ENCODE assay signal across 10 cellular contexts in the genomic region with DNA sequence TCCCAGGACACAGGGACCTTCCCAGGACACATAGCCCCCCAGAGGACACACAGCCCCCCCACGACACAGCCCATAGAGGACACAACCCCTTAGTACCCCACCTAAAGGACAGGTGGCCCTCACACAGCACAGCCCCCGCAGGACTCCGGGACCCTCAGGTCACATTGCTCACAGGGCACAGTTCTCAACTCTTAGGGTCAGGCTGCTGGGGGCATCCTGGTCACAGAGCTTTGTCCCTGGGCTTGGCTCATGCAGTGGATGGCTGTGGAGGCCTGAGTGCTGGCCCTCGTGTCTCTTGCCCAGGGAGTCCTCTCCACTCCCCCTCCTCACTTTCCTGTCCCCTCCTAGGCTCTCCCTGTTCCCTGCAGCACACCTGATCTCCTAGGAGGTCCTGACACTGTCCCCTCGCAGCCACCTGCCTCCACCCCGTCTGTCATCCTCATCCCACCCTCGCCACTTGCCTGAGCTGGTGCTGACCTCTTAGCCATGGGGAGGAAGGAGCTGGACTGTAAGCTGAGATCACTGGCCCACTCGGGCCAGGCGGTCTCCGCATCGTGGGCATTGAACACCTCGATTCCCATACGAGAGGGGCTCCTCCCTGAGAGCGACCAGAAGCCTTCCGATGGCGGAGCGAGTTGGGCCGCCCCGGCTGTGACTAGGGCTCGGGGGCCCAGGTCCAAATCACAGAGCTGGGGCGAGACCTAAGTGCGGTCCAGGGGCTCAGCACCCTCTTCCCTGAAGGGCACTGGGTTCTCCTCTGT. TPM values are rescaled to one million over a fixed set of nuclear protein-coding genes. Genes with fewer than 3 reads are reported as not detected.
DNase-seq lines count a peak whose midpoint lies in the region; ATAC-seq and TF ChIP-seq lines count a peak whose summit lies in the region.
"Had no signal": no experiment of that assay in that cellular context is flagged by ENCODE, and none has a peak within 500 bp of the region (broad histone marks: within the 10 kb centered on the region; RNA-seq: fewer than 3 reads in every experiment).

No MANE protein-coding gene starts in this region.

- peaks cover 7% of the 10 kb centered on the region for H3K36me3 Mint-ChIP-seq in endodermal cell (ENCODE audit: low read depth)

- H3F3A ChIP-seq in SK-N-SH (replicated peaks; ENCODE audit: insufficient read depth), result peaks cover 14% of the 10 kb centered on the region

- H3K36me3 ChIP-seq in SK-N-SH (replicated peaks in 1 of 2; ENCODE audit: control insufficient read depth in 1 of 2, insufficient read depth in 2 of 2, low read length in 1 of 2) (peaks cover 0 to 13% of the 10 kb centered on the region in 2 experiments), SK-N-MC (ENCODE audit: insufficient read depth, low read length) (no peaks in the 10 kb centered on the region), endodermal cell (ENCODE audit: control insufficient read depth, insufficient read depth, low read length) (peaks cover 5% of the 10 kb centered on the region), gastrocnemius medialis (no peaks in the 10 kb centered on the region), body of pancreas (replicated peaks in 1 of 2; ENCODE audit: insufficient read depth in 1 of 2, low read depth in 2 of 2) (no peaks in the 10 kb centered on the region)

- no peaks in the 10 kb centered on the region for H3K9me2 ChIP-seq in SK-N-SH

- DNase-seq in SK-N-SH, result no peak
- DNase-seq in SK-N-MC (ENCODE audit: low read depth, low spot score), result no peak
- DNase-seq in endodermal cell, result peak; percentile 69
- DNase-seq in gastrocnemius medialis, result no peak
- DNase-seq in activated effector memory CD4-positive, alpha-beta T cell treated with Interleukin-2 at 50 U/mL for 16 hours, result no peak
- DNase-seq in body of pancreas, result no peak
- DNase-seq: NCI-H1436 treated with DMSO at 0.1 percent for 48 hours; NK-92 treated with Interleukin-12 subunit alpha and Interleukin-12 subunit beta, amount 100 ng/mL, for 24 hours had no signal

- peaks cover 30% of the 10 kb centered on the region for H4K20me1 ChIP-seq in SK-N-SH (ENCODE audit: insufficient read depth)

- H2AFZ ChIP-seq in SK-N-SH (ENCODE audit: low read depth), result no peak overlapping the region

- intact Hi-C loops in gastrocnemius medialis (cut with DNase I; ENCODE audit: low total_unique reads), result loop anchor here (2.0 to 5.0 kb wide), 2 partner anchors 68 to 199 kb away; a partner anchor contains a TSS
- intact Hi-C loops in body of pancreas (cut with DNase I), result loop anchor here (5.0 kb wide), 1 partner anchor 53 kb away; no protein-coding TSS in a partner anchor

- no peak for TF ChIP-seq POLR2A in gastrocnemius medialis (IDR thresholded peaks at IDR 0.05)
- TF ChIP-seq POLR2A in body of pancreas (IDR thresholded peaks at IDR 0.05), result no peak

- H3K9me3 ChIP-seq in SK-N-SH, result no peaks in the 10 kb centered on the region
- H3K9me3 ChIP-seq in SK-N-MC (ENCODE audit: low read depth, low read length), result no peaks in the 10 kb centered on the region
- no peaks in the 10 kb centered on the region for H3K9me3 ChIP-seq in endodermal cell (ENCODE audit: control insufficient read depth, low read length)
- H3K9me3 ChIP-seq in gastrocnemius medialis, result no peaks in the 10 kb centered on the region
- no peaks in the 10 kb centered on the region for H3K9me3 ChIP-seq in body of pancreas

- peak overlapping the region; percentile 82; the same call in 1 of the 2 replicates for H3K4me2 ChIP-seq in SK-N-SH

- H3K27ac Mint-ChIP-seq in endodermal cell, result no peak overlapping the region

- H3K27ac ChIP-seq in SK-N-SH (ENCODE audit: low read depth in 2 of 2, low read length in 1 of 2) (no peak overlapping the region), SK-N-MC (peak overlapping the region; percentile 85; the same call in 1 of the 2 replicates), endodermal cell (ENCODE audit: low read depth, low read length) (no peak overlapping the region), gastrocnemius medialis (peak overlapping the region in 3 of 4 donors; percentile 83 to 92 (median 86)), body of pancreas (peak overlapping the region in 1 of 4 donors; percentile 56)

- TF ChIP-seq RAD21 in SK-N-SH (IDR thresholded peaks at IDR 0.05; ENCODE audit: low read length), result no peak

- H3K27me3 ChIP-seq in SK-N-SH (ENCODE audit: insufficient read depth), result no peaks in the 10 kb centered on the region
- no peaks in the 10 kb centered on the region for H3K27me3 ChIP-seq in endodermal cell (ENCODE audit: control insufficient read depth, insufficient read depth, low read length, poor library complexity, severe bottlenecking)
- no peaks in the 10 kb centered on the region for H3K27me3 ChIP-seq in gastrocnemius medialis
- H3K27me3 ChIP-seq in body of pancreas, result no peaks in the 10 kb centered on the region

- H3K9ac ChIP-seq in SK-N-SH, result no peak overlapping the region
- H3K9ac ChIP-seq in SK-N-MC (ENCODE audit: insufficient read length), result no peak overlapping the region
- no peak overlapping the region for H3K9ac ChIP-seq in endodermal cell (ENCODE audit: extremely low read depth, low read length, poor library complexity, severe bottlenecking)

- H3K4me3 Mint-ChIP-seq in endodermal cell, result peak overlapping the region; percentile 39

- H3K4me3 ChIP-seq in SK-N-SH (ENCODE audit: low read depth in 2 of 2, low read length in 1 of 2), result no peak overlapping the region
- H3K4me3 ChIP-seq in SK-N-MC, result no peak overlapping the region
- H3K4me3 ChIP-seq in endodermal cell (ENCODE audit: low read length), result no peak overlapping the region
- H3K4me3 ChIP-seq in gastrocnemius medialis, result no peak overlapping the region
- H3K4me3 ChIP-seq in body of pancreas, result no peak overlapping the region

- TF ChIP-seq CTCF in SK-N-SH (IDR thresholded peaks at IDR 0.05) (no peak), endodermal cell (conservative IDR thresholded peaks at IDR 0.05) (no peak), gastrocnemius medialis (IDR thresholded peaks at IDR 0.05 in 4 of 5, conservative IDR thresholded peaks at IDR 0.05 in 1 of 5) (no peak), body of pancreas (IDR thresholded peaks at IDR 0.05) (no peak)

- H3K4me1 Mint-ChIP-seq in endodermal cell, result peaks cover 4% of the 10 kb centered on the region

- 93% methylated on average over 22 of the region's 22 CpGs for WGBS in SK-N-SH (ENCODE audit: low lambda C conversion rate)
- WGBS in endodermal cell (ENCODE audit: insufficient coverage in 1 of 2, insufficient read length in 1 of 2), 2 experiments, result 89 to 92% methylated on average over 18 to 22 of the region's 22 CpGs
- 64 to 84% methylated on average over 4 to 22 of the region's 22 CpGs for WGBS in body of pancreas, 2 donors

- CTCF ChIA-PET in SK-N-SH (lab: Yijun Ruan, JAX), result no interaction called here

- peaks cover 10 to 12% of the 10 kb centered on the region in 2 experiments; a peak in 3 of 4 replicates for H3K4me1 ChIP-seq in SK-N-SH (ENCODE audit: control insufficient read depth in 1 of 2, insufficient read depth in 2 of 2, low read depth in 1 of 2, low read length in 1 of 2)
- H3K4me1 ChIP-seq in endodermal cell (ENCODE audit: control insufficient read depth, insufficient read depth, low read length), result no peaks in the 10 kb centered on the region
- peaks cover 31 to 32% of the 10 kb centered on the region in 2 donors for H3K4me1 ChIP-seq in gastrocnemius medialis
- H3K4me1 ChIP-seq in body of pancreas, result peaks cover 28% of the 10 kb centered on the region

- peaks cover 10% of the 10 kb centered on the region for H3K27me3 Mint-ChIP-seq in endodermal cell (ENCODE audit: insufficient read depth)

- peaks cover 35% of the 10 kb centered on the region for H3K79me2 ChIP-seq in SK-N-SH (ENCODE audit: insufficient read depth)

- in situ Hi-C loops in gastrocnemius medialis (cut with MboI; ENCODE audit: low sequenced_read_pairs in 4 of 4), result loop anchor here in 3 of 4 donors (10.0 to 25.0 kb wide), 2 partner anchors 105 to 113 kb away; a partner anchor contains a TSS

- POLR2A ChIA-PET in SK-N-SH (lab: Yijun Ruan, JAX), result no interaction called here

- no peak for TF ChIP-seq EP300 in SK-N-SH (IDR thresholded peaks at IDR 0.05; ENCODE audit: borderline replicate concordance in 1 of 2, low read depth in 1 of 2, low read length in 1 of 2)

- no peak for ATAC-seq in SK-N-SH treated with all-trans-retinoic acid at 6 μM for 48 hours
- no peak for ATAC-seq in gastrocnemius medialis
- ATAC-seq in HG02798 (IDR thresholded peaks at IDR 0.05; ENCODE audit: poor library complexity, unreplicated experiment), result no peak
- ATAC-seq in body of pancreas, result no peak

- no peaks in the 10 kb centered on the region for H3K9me3 Mint-ChIP-seq in endodermal cell

TF ChIP-seq in SK-N-SH, 30 proteins besides CTCF, POLR2A, EP300 and RAD21 (continues in another document):
- no peak for TF ChIP-seq FOSL2 (IDR thresholded peaks at IDR 0.05; ENCODE audit: borderline replicate concordance, low read depth)
- TF ChIP-seq, protein P1, sequence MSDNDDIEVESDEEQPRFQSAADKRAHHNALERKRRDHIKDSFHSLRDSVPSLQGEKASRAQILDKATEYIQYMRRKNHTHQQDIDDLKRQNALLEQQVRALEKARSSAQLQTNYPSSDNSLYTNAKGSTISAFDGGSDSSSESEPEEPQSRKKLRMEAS (IDR thresholded peaks at IDR 0.05; ENCODE audit: low read depth), result no peak

TF ChIP-seq in SK-N-SH treated with all-trans-retinoic acid at 6 μM for 48 hours, 23 proteins besides CTCF, POLR2A, EP300 and RAD21:
- TF ChIP-seq ZNF70 (CRISPR knock-in tag; IDR thresholded peaks at IDR 0.05), result no peak
- no peak for TF ChIP-seq PPARA (CRISPR knock-in tag; IDR thresholded peaks at IDR 0.05; ENCODE audit: borderline replicate concordance)
- no peak for TF ChIP-seq OSR1 (CRISPR knock-in tag; IDR thresholded peaks at IDR 0.05)
- TF ChIP-seq ZNF565 (CRISPR knock-in tag; conservative IDR thresholded peaks at IDR 0.05; ENCODE audit: low read depth), result no peak
- no peak for TF ChIP-seq ZNF8 (CRISPR knock-in tag; IDR thresholded peaks at IDR 0.05)
- no peak for TF ChIP-seq ZFP30 (CRISPR knock-in tag; IDR thresholded peaks at IDR 0.05)
- TF ChIP-seq ISL1 (CRISPR knock-in tag; IDR thresholded peaks at IDR 0.05), result no peak

RNA-seq across cellular contexts. Expression of a gene that starts 1.4 kb away (rescaled TPM):
- polyA plus RNA-seq in SK-N-SH (2012; rRNA removed), result 171 and 191 TPM in 2 replicates
- polyA plus RNA-seq in SK-N-SH (2012; cell fraction: cytosol; rRNA removed), result 142 and 159 TPM in 2 replicates
- 164 and 253 TPM in 2 replicates for polyA plus RNA-seq in SK-N-SH (2012; cell fraction: nucleus; rRNA removed)
- total RNA-seq in endodermal cell (10 to 100 TPM; 75.3 to 79.1 TPM), gastrocnemius medialis (10 to 100 TPM; 28.0 to 39.2 (median 34.8) TPM), body of pancreas (10 to 100 TPM; 45.5 to 49.3 TPM)
- polyA plus RNA-seq in endodermal cell (2013, experiment 1 of 2), result 79.0 TPM
- polyA plus RNA-seq in endodermal cell (2013, experiment 2 of 2), result 79.4 TPM

RNA-seq across cellular contexts. Expression of a gene that starts 48.8 kb away (rescaled TPM):
- polyA plus RNA-seq in SK-N-SH (2012; rRNA removed), result 13.4 and 20.7 TPM in 2 replicates
- polyA plus RNA-seq in SK-N-SH (2012; cell fraction: cytosol; rRNA removed), result 10.5 and 15.2 TPM in 2 replicates
- 22.5 and 23.0 TPM in 2 replicates for polyA plus RNA-seq in SK-N-SH (2012; cell fraction: nucleus; rRNA removed)
- total RNA-seq in endodermal cell (1 to 10 TPM; 1.2 to 4.6 TPM), gastrocnemius medialis (10 to 100 TPM; 19.0 to 52.7 (median 24.4) TPM), body of pancreas (10 to 100 TPM; 18.2 to 39.9 TPM)
- polyA plus RNA-seq in endodermal cell (2013, experiment 1 of 2), result 7.2 TPM
- 5.1 TPM for polyA plus RNA-seq in endodermal cell (2013, experiment 2 of 2)

Comparison
In these comparisons a context has a peak if more than half of its experiments do, and no peak if none do; other contexts are left out.
1. H3K27ac ChIP-seq: peak in SK-N-MC (single experiment) and gastrocnemius medialis (3 of 4); none in SK-N-SH (0 of 2) and endodermal cell (single experiment).